In the genomic region with DNA sequence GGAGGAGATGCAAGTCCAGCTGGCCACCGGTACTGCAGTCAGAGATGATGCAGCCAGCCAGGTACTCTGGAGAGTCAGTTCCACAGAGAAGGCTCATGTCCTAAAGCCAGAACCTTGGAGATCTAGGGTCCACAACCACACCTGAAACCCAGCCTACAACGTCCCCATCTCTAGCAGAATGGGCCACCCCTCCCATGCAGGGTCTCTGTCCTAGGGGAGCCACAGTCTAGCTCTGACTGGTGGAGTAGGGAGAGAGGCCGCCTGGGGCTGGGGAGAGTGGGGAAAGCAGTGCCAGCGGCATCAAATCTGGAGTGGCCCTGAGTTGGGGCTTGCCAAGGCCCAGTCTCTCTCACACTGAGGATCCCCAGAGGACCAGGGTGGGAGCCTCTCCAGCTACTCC, we compare ENCODE assay signal across 1 cellular context.
TF ChIP-seq lines count a peak whose summit lies in the region.

No MANE protein-coding gene starts in this region.

TF ChIP-seq in HepG2, 621 proteins besides CTCF, POLR2A, EP300 and RAD21:
- TF ChIP-seq RBM22 (optimal IDR thresholded peaks at IDR 0.05; ENCODE audit: low read length) (peak; percentile 71), EHMT2 (IDR thresholded peaks at IDR 0.05; ENCODE audit: borderline replicate concordance, low read depth, low read length) (no peak)
